Comparison of ENCODE assay signal across 8 cellular contexts in the genomic region with DNA sequence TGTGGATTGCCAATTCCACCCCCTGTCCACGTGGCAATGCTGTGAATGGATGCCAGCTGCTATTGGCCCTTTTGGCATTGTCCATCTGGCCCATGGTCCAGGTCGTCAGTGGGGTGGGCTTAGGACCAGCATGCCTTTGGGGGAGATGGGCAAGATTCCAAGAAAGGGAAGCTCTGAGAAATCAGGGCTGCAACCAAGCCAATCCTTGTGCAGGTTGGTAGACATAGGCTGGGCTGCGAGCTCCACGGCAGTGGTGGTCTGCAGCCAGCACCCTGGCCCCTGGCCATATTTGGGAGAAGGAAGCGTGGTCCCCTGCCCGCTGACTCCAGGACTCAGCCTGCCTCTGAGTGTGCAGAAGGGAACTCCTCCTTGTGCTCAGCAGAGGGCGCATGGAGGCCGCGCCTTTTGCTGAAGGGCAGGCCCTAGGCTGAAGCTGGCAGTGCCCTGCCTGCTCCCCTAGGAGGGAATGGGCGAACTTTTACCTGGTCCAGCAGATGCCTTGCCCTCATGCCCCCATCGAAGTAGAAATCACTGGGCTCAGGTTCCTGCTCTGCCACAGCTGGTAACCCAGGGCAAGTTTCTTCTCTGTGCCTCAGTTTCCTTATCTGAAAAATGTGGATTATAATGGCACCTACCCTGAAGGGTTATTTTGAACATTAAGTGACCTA. TPM values are rescaled to one million over a fixed set of nuclear protein-coding genes. Genes with fewer than 3 reads are reported as not detected.
DNase-seq lines count a peak whose midpoint lies in the region; ATAC-seq and TF ChIP-seq lines count a peak whose summit lies in the region.

No MANE protein-coding gene starts in this region.

- ATAC-seq in GM19467 (IDR thresholded peaks at IDR 0.05; ENCODE audit: unreplicated experiment) = peak; percentile 66
- ATAC-seq in activated T-cell treated with anti-CD3 and anti-CD28 coated beads, Interleukin-2, amount 50 U/mL, for 72 hours (replicated peaks in 1 of 2) = peak; percentile 84 to 89

- H3K4me3 ChIP-seq in HL-60 (replicated peaks; ENCODE audit: insufficient read depth, low read length) = no peak overlapping the region

- H3K27ac Mint-ChIP-seq in activated T-cell treated with anti-CD3 and anti-CD28 coated beads, Interleukin-2, amount 50 U/mL, for 72 hours = no peak overlapping the region

- H3K27ac ChIP-seq in HL-60 (replicated peaks) = no peak overlapping the region

- DNase-seq in DMS153 (lab: John Stamatoyannopoulos, UW) (peak; percentile 62), HL-60 (ENCODE audit: low read depth in 1 of 2, low spot score in 1 of 2) (peak; percentile 36 to 74), OCI-M1 (lab: John Stamatoyannopoulos, UW) (peak; percentile 49), fibroblast of the conjunctiva (ENCODE audit: low read depth) (peak; percentile 68), nucleus accumbens (lab: John Stamatoyannopoulos, UW) (peak in 42 of 56 donors; percentile 9 to 74 (median 34)), epidermal melanocyte (ENCODE audit: insufficient read length, low spot score) (no peak)
- peak; percentile 70 to 72 for DNase-seq in activated T-cell treated with anti-CD3 and anti-CD28 coated beads, Interleukin-2, amount 50 U/mL, for 72 hours

- H3K4me3 Mint-ChIP-seq in activated T-cell treated with anti-CD3 and anti-CD28 coated beads, Interleukin-2, amount 50 U/mL, for 72 hours = no peak overlapping the region

- H3K36me3 Mint-ChIP-seq in activated T-cell treated with anti-CD3 and anti-CD28 coated beads, Interleukin-2, amount 50 U/mL, for 72 hours (ENCODE audit: insufficient read depth in 2 of 2) = no peaks in the 10 kb centered on the region

- peaks cover 38% of the 10 kb centered on the region for H3K27me3 Mint-ChIP-seq in activated T-cell treated with anti-CD3 and anti-CD28 coated beads, Interleukin-2, amount 50 U/mL, for 72 hours (ENCODE audit: low read depth)

- peak; percentile 91 for TF ChIP-seq CTCF in HL-60 (IDR thresholded peaks at IDR 0.05; ENCODE audit: insufficient read depth, low read length)

- no peaks in the 10 kb centered on the region for H3K9me3 Mint-ChIP-seq in activated T-cell treated with anti-CD3 and anti-CD28 coated beads, Interleukin-2, amount 50 U/mL, for 72 hours

- peaks cover 17% of the 10 kb centered on the region for H3K4me1 Mint-ChIP-seq in activated T-cell treated with anti-CD3 and anti-CD28 coated beads, Interleukin-2, amount 50 U/mL, for 72 hours (ENCODE audit: low read depth)

- H3K27me3 ChIP-seq in HL-60 (ENCODE audit: insufficient read depth, poor library complexity, severe bottlenecking) = peaks cover 10% of the 10 kb centered on the region

RNA-seq across cellular contexts. Expression of a gene that starts 5.4 kb away (rescaled TPM):
- total RNA-seq in activated T-cell treated with anti-CD3 and anti-CD28 coated beads, Interleukin-2, amount 50 U/mL, for 72 hours = 1 to 10 TPM in 1 of 2 donors, under 1 TPM in 1; 0.65 to 1.9 TPM

RNA-seq across cellular contexts. Expression of a gene that starts 24.7 kb away (rescaled TPM):
- under 1 TPM; 0.44 to 0.50 TPM for total RNA-seq in activated T-cell treated with anti-CD3 and anti-CD28 coated beads, Interleukin-2, amount 50 U/mL, for 72 hours
